12 cellular contexts compared by ENCODE assay signal in the genomic region with DNA sequence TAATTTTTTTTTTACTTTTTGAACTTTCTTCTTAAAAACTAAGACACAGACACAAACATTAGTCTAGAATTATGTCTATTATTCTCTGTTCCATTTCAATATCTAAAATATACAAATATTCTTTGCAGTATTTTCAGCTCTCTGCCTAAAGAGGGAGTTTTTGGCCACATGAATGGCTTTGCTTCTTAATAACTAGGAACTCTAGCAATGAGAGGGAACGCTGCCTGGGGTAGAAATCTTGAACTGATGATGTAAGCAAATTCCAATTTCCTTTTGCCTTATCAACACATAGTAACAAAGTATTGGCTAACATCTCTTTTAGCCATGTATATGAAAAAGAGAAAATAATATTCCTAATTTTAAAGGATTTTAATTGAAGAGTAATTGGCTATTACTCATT. TPM values are rescaled to one million over a fixed set of nuclear protein-coding genes. Genes with fewer than 3 reads are reported as not detected.
DNase-seq lines count a peak whose midpoint lies in the region; TF ChIP-seq lines count a peak whose summit lies in the region.
"Had no signal": no experiment of that assay in that cellular context is flagged by ENCODE, and none has a peak within 500 bp of the region (broad histone marks: within the 10 kb centered on the region; RNA-seq: fewer than 3 reads in every experiment).

No MANE protein-coding gene starts in this region.

- peak; percentile 52 for TF ChIP-seq CTCF in epithelial cell of esophagus (IDR thresholded peaks at IDR 0.05; ENCODE audit: insufficient read depth, low read depth, low read length, missing control alignments)

- H3K36me3 Mint-ChIP-seq in activated CD4-positive, alpha-beta T cell treated with anti-CD3 and anti-CD28 coated beads, Interleukin-2, amount 10 ng/mL, durations not matched to agents 7 days and 5 days (ENCODE audit: low read depth): no peaks in the 10 kb centered on the region
- H3K36me3 Mint-ChIP-seq: activated naive CD8-positive, alpha-beta T cell had no signal

- POLR2A ChIA-PET in activated CD4-positive, alpha-beta T cell treated with anti-CD3 and anti-CD28 coated beads, Interleukin-2, amount 10 ng/mL, durations not matched to agents 7 days and 5 days (lab: Charles Lee): no interaction called here

- DNase-seq in ELR (ENCODE audit: low read depth): peak; percentile 62
- peak; percentile 10 for DNase-seq in NCI-H69 (lab: John Stamatoyannopoulos, UW)
- DNase-seq in epithelial cell of esophagus (ENCODE audit: low read depth): peak; percentile 68
- DNase-seq in non-pigmented ciliary epithelial cell (ENCODE audit: low read depth): peak; percentile 64
- DNase-seq in activated CD4-positive, alpha-beta T cell treated with anti-CD3 and anti-CD28 coated beads, Interleukin-2, amount 10 ng/mL, durations not matched to agents 7 days and 5 days: no peak
- DNase-seq in germinal center (ENCODE audit: low spot score): no peak
- DNase-seq in GOT3 (lab: John Stamatoyannopoulos, UW): no peak
- DNase-seq: esophagus squamous epithelium; MG63; stimulated activated CD4-positive, alpha-beta T cell treated with anti-CD3 and anti-CD28 coated beads, Interleukin-15, amount 100 ng/mL, for 24 hours; stimulated activated naive CD8-positive, alpha-beta T cell treated with anti-CD3 and anti-CD28 coated beads, Interleukin-15, amount 100 ng/mL, for 72 hours had no signal

- no peaks in the 10 kb centered on the region for H3K27me3 Mint-ChIP-seq in activated CD4-positive, alpha-beta T cell treated with anti-CD3 and anti-CD28 coated beads, Interleukin-2, amount 10 ng/mL, durations not matched to agents 7 days and 5 days

- no peaks in the 10 kb centered on the region for H3K4me1 Mint-ChIP-seq in activated CD4-positive, alpha-beta T cell treated with anti-CD3 and anti-CD28 coated beads, Interleukin-2, amount 10 ng/mL, durations not matched to agents 7 days and 5 days
- H3K4me1 Mint-ChIP-seq: stimulated activated naive CD8-positive, alpha-beta T cell treated with anti-CD3 and anti-CD28 coated beads, Interleukin-15, amount 100 ng/mL, for 72 hours had no signal

- H3K4me3 ChIP-seq in epithelial cell of esophagus (ENCODE audit: low read length): no peak overlapping the region
- H3K4me3 ChIP-seq: esophagus squamous epithelium, MG63 had no signal

- CTCF ChIA-PET in activated CD4-positive, alpha-beta T cell treated with anti-CD3 and anti-CD28 coated beads, Interleukin-2, amount 10 ng/mL, durations not matched to agents 7 days and 5 days (lab: Charles Lee): no interaction called here

- no peaks in the 10 kb centered on the region for H3K9me3 Mint-ChIP-seq in activated CD4-positive, alpha-beta T cell treated with anti-CD3 and anti-CD28 coated beads, Interleukin-2, amount 10 ng/mL, durations not matched to agents 7 days and 5 days
- H3K9me3 Mint-ChIP-seq: stimulated activated naive CD8-positive, alpha-beta T cell treated with anti-CD3 and anti-CD28 coated beads, Interleukin-15, amount 100 ng/mL, for 72 hours had no signal

- no peak overlapping the region for H3K27ac Mint-ChIP-seq in activated CD4-positive, alpha-beta T cell treated with anti-CD3 and anti-CD28 coated beads, Interleukin-2, amount 10 ng/mL, durations not matched to agents 7 days and 5 days
- H3K27ac Mint-ChIP-seq: activated naive CD8-positive, alpha-beta T cell; stimulated activated naive CD8-positive, alpha-beta T cell treated with anti-CD3 and anti-CD28 coated beads, Interleukin-15, amount 100 ng/mL, for 72 hours had no signal

- H3K4me3 Mint-ChIP-seq in activated CD4-positive, alpha-beta T cell treated with anti-CD3 and anti-CD28 coated beads, Interleukin-2, amount 10 ng/mL, durations not matched to agents 7 days and 5 days: no peak overlapping the region
- H3K4me3 Mint-ChIP-seq: activated naive CD8-positive, alpha-beta T cell; stimulated activated naive CD8-positive, alpha-beta T cell treated with anti-CD3 and anti-CD28 coated beads, Interleukin-15, amount 100 ng/mL, for 72 hours had no signal

RNA-seq across cellular contexts. Expression of a gene that starts 51.9 kb away (rescaled TPM):
- 10 to 100 TPM; 39.2 to 41.4 TPM for total RNA-seq in activated CD4-positive, alpha-beta T cell treated with anti-CD3 and anti-CD28 coated beads, Interleukin-2, amount 10 ng/mL, durations not matched to agents 7 days and 5 days

Comparison
In these comparisons a context has a peak if more than half of its experiments do, and no peak if none do; other contexts are left out.
1. DNase-seq: peak in ELR (single experiment), NCI-H69 (single experiment), epithelial cell of esophagus (single experiment) and non-pigmented ciliary epithelial cell (single experiment); none in activated CD4-positive, alpha-beta T cell treated with anti-CD3 and anti-CD28 coated beads, Interleukin-2, amount 10 ng/mL, durations not matched to agents 7 days and 5 days (single experiment), germinal center (single experiment) and GOT3 (single experiment).